15 cellular contexts compared by ENCODE assay signal in the genomic region with DNA sequence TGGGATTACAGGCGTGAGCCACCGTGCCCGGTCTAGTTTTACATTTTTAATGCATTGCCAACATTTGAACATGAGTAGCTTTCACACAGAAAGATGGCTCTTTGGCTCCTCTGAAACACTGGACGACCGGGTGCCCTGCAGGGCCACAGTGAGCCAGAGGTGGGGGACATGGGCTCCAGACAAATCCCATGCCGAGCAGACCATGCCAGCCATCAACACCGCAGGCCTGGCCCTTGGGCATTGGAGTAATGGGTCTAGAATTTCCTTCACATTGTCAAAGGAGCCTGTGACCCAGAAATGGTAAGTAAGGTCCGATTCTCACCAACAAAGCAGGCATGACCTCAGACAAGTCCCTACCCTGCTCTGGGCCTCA. TPM values are rescaled to one million over a fixed set of nuclear protein-coding genes. Genes with fewer than 3 reads are reported as not detected.
DNase-seq lines count a peak whose midpoint lies in the region; ATAC-seq and TF ChIP-seq lines count a peak whose summit lies in the region.
"Had no signal": no experiment of that assay in that cellular context is flagged by ENCODE, and none has a peak within 500 bp of the region (broad histone marks: within the 10 kb centered on the region; RNA-seq: fewer than 3 reads in every experiment).

No MANE protein-coding gene starts in this region.

- ATAC-seq in GM21367 (IDR thresholded peaks at IDR 0.05; ENCODE audit: unreplicated experiment): no peak
- ATAC-seq: activated CD4-positive, alpha-beta T cell treated with anti-CD3 and anti-CD28 coated beads for 36 hours; stimulated activated naive CD8-positive, alpha-beta T cell treated with anti-CD3 and anti-CD28 coated beads, Interleukin-15, Interleukin-2, amounts not matched to agents 100 U/mL and 50 U/mL, for 24 hours had no signal

- no peak for DNase-seq in WERI-Rb-1
- DNase-seq in dorsolateral prefrontal cortex: no peak
- no peak for DNase-seq in neuronal stem cell (ENCODE audit: low spot score)
- DNase-seq in tibial nerve (ENCODE audit: low spot score in 2 of 2): no peak
- no peak for DNase-seq in NAMALWA (ENCODE audit: low spot score)
- DNase-seq in HAP-1 (ENCODE audit: low spot score in 2 of 2): no peak
- DNase-seq: activated CD4-positive, alpha-beta T cell treated with anti-CD3 and anti-CD28 coated beads for 36 hours; foreskin melanocyte; Kasumi-1; occipital lobe; stimulated activated naive CD8-positive, alpha-beta T cell treated with anti-CD3 and anti-CD28 coated beads, Interleukin-15, Interleukin-2, amounts not matched to agents 100 U/mL and 50 U/mL, for 24 hours; T-helper 9 cell had no signal

- H4K91ac ChIP-seq in neuronal stem cell (ENCODE audit: low read depth, low read length, poor library complexity): peak overlapping the region; percentile 79

- peak overlapping the region; percentile 30 for H2BK12ac ChIP-seq in neuronal stem cell (ENCODE audit: low read length)

- peaks cover 11 to 19% of the 10 kb centered on the region in 2 donors for H3K4me1 ChIP-seq in neuronal stem cell (ENCODE audit: control insufficient read depth in 2 of 2, insufficient read depth in 1 of 2, low read depth in 1 of 2, low read length in 2 of 2)
- peaks cover 0 to 33% (median 26%) of the 10 kb centered on the region in 4 donors for H3K4me1 ChIP-seq in tibial nerve
- no peaks in the 10 kb centered on the region for H3K4me1 ChIP-seq in HAP-1

- peak overlapping the region; percentile 31 for H3K27ac ChIP-seq in WERI-Rb-1
- peak overlapping the region in 58 of 59 donors; percentile 5 to 95 (median 82) for H3K27ac ChIP-seq in dorsolateral prefrontal cortex
- peak overlapping the region; percentile 2 for H3K27ac ChIP-seq in neuronal stem cell (replicated peaks; ENCODE audit: low read length)
- peak overlapping the region; percentile 63 to 89 (median 74) for H3K27ac ChIP-seq in tibial nerve

- peak overlapping the region; percentile 98 for H2BK120ac ChIP-seq in neuronal stem cell (ENCODE audit: low read depth, low read length)

- WGBS in neuronal stem cell (ENCODE audit: extremely low coverage in 2 of 2, insufficient read length in 2 of 2, insufficient replicate concordance in 1 of 2), 2 donors: no CpG with 5 or more reads among the region's 8 CpGs
- WGBS in tibial nerve, 2 donors: 70 to 74% methylated on average over 7 to 8 of the region's 8 CpGs

- TF ChIP-seq POLR2A in tibial nerve (IDR thresholded peaks at IDR 0.05): no peak

- no peak overlapping the region for H4K8ac ChIP-seq in neuronal stem cell (ENCODE audit: low read depth, low read length)

- H2AK5ac ChIP-seq in neuronal stem cell (ENCODE audit: low read depth, low read length): peak overlapping the region; percentile 93

- H3K27me3 ChIP-seq in WERI-Rb-1 (ENCODE audit: insufficient read depth, low read depth, severe bottlenecking) (no peaks in the 10 kb centered on the region), dorsolateral prefrontal cortex (no peaks in the 10 kb centered on the region), neuronal stem cell (ENCODE audit: control insufficient read depth in 3 of 3, insufficient read depth in 3 of 3, low read depth in 1 of 3, low read length in 3 of 3) (peaks cover 0 to 4% (median 1%) of the 10 kb centered on the region in 3 experiments), tibial nerve (no peaks in the 10 kb centered on the region), HAP-1 (ENCODE audit: low read depth) (no peaks in the 10 kb centered on the region)

- in situ Hi-C loops in HAP-1 (cut with MboI; ENCODE audit: low sequenced_read_pairs): no loop called here

- H3K14ac ChIP-seq in neuronal stem cell (ENCODE audit: low read length): no peak overlapping the region

- H3K4me2 ChIP-seq in neuronal stem cell (ENCODE audit: insufficient read depth, low read length, poor library complexity, severe bottlenecking): peak overlapping the region; percentile 32

- H3K23ac ChIP-seq in neuronal stem cell (ENCODE audit: low read depth, low read length, poor library complexity): peak overlapping the region; percentile 69

- peak overlapping the region; percentile 32 for H3K4ac ChIP-seq in neuronal stem cell (ENCODE audit: low read length)

- H3K79me1 ChIP-seq in neuronal stem cell (ENCODE audit: low read depth, low read length): no peaks in the 10 kb centered on the region

- H2AFZ ChIP-seq in neuronal stem cell (ENCODE audit: low read length): peak overlapping the region; percentile 35

- intact Hi-C loops in dorsolateral prefrontal cortex (cut with DNase I): no loop called here

- peak overlapping the region; percentile 97 for H3K18ac ChIP-seq in neuronal stem cell (ENCODE audit: low read length)

- H3K9me3 ChIP-seq in WERI-Rb-1 (ENCODE audit: severe bottlenecking) (no peaks in the 10 kb centered on the region), neuronal stem cell (replicated peaks in 1 of 2; ENCODE audit: control insufficient read depth in 2 of 2, insufficient read depth in 1 of 2, low read depth in 1 of 2, low read length in 2 of 2) (no peaks in the 10 kb centered on the region), tibial nerve (no peaks in the 10 kb centered on the region), HAP-1 (no peaks in the 10 kb centered on the region)

- H3K4me3 ChIP-seq in WERI-Rb-1 (ENCODE audit: low read depth, low read length) (no peak overlapping the region), dorsolateral prefrontal cortex (peak overlapping the region in 13 of 59 donors; percentile 3 to 36 (median 15)), neuronal stem cell (ENCODE audit: low read length in 2 of 2) (no peak overlapping the region), tibial nerve (no peak overlapping the region), HAP-1 (no peak overlapping the region)

- peak overlapping the region; percentile 88 for H2BK15ac ChIP-seq in neuronal stem cell (ENCODE audit: low read length)

- TF ChIP-seq CTCF in WERI-Rb-1 (IDR thresholded peaks at IDR 0.05; ENCODE audit: low read depth, low read length): no peak
- no peak for TF ChIP-seq CTCF in dorsolateral prefrontal cortex (IDR thresholded peaks at IDR 0.05 in 54 of 56, conservative IDR thresholded peaks at IDR 0.05 in 2 of 56; ENCODE audit: low read depth in 1 of 56, partially characterized antibody in 56 of 56)
- TF ChIP-seq CTCF in tibial nerve (IDR thresholded peaks at IDR 0.05): no peak

- TF ChIP-seq EP300 in tibial nerve (IDR thresholded peaks at IDR 0.05): no peak

- H3K36me3 ChIP-seq in WERI-Rb-1 (no peaks in the 10 kb centered on the region), neuronal stem cell (replicated peaks in 1 of 2; ENCODE audit: control insufficient read depth in 2 of 2, insufficient read depth in 2 of 2, low read length in 2 of 2) (no peaks in the 10 kb centered on the region), tibial nerve (no peaks in the 10 kb centered on the region), HAP-1 (replicated peaks) (no peaks in the 10 kb centered on the region)

- peak overlapping the region; percentile 62 for H2BK5ac ChIP-seq in neuronal stem cell (ENCODE audit: low read length)

- peak overlapping the region; percentile 12 for H3K9ac ChIP-seq in neuronal stem cell (ENCODE audit: low read depth, low read length, poor library complexity)

RNA-seq across cellular contexts. Expression of a gene that starts 21.4 kb away (rescaled TPM):
- 100 to 1,000 TPM; 402 to 682 (median 476) TPM for total RNA-seq in dorsolateral prefrontal cortex
- 67.7 TPM for polyA plus RNA-seq in neuronal stem cell (2013, experiment 1 of 2)
- polyA plus RNA-seq in neuronal stem cell (2013, experiment 2 of 2): 72.4 TPM
- total RNA-seq in tibial nerve: 100 to 1,000 TPM; 216 to 291 (median 265) TPM

RNA-seq across cellular contexts. Expression of a gene that starts 48.9 kb away (rescaled TPM):
- under 1 TPM in 4 of 120 experiments, not detected in 116; 0.22 to 0.76 (median 0.41) TPM for total RNA-seq in dorsolateral prefrontal cortex
- polyA plus RNA-seq in neuronal stem cell (2013, experiment 1 of 2): not detected
- polyA plus RNA-seq in neuronal stem cell (2013, experiment 2 of 2): not detected
- not detected for total RNA-seq in tibial nerve
- total RNA-seq: activated CD4-positive, alpha-beta T cell treated with anti-CD3 and anti-CD28 coated beads for 36 hours; mesothelial cell of epicardium; NCI-H460; occipital lobe had no signal

Comparison
In these comparisons a context has a peak if more than half of its experiments do, and no peak if none do; other contexts are left out.
1. H3K27ac ChIP-seq: peak in every context shown above with its lines; median percentile 82 in dorsolateral prefrontal cortex; 74 in tibial nerve; 31 in WERI-Rb-1; 2 in neuronal stem cell.